ENCODE assay signal across 1 cellular context in the genomic region with DNA sequence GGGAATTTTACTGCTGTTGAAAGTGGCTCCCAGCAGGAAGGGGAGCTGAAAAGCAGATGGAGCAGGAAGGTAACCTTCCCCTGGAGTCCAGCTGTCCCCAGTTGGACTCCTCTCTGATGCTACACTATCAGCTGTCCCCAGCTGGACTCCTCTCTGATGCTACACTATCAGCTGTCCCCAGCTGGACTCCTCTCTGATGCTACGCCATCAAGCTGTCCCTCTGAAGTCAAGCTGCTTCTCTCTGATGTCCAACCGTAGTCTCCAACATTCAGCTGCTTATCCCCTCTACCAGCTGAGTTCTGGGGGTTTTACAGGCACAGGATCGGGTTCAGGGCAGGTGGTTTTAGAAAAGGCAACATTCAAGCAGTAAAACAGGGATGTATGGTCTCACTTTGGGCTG.
TF ChIP-seq lines count a peak whose summit lies in the region.

No MANE protein-coding gene starts in this region.

TF ChIP-seq in K562, 482 proteins besides CTCF, POLR2A, EP300 and RAD21:
- TF ChIP-seq TCF3 (CRISPR knock-in tag; IDR thresholded peaks at IDR 0.05) (peak; percentile 66), TRIM24 (IDR thresholded peaks at IDR 0.05) (peak; percentile 75 to 86), ARID1B (IDR thresholded peaks at IDR 0.05) (peak; percentile 82), MYC (IDR thresholded peaks at IDR 0.05; ENCODE audit: low read depth, low read length) (no peak), MYC (CRISPR knock-in tag; IDR thresholded peaks at IDR 0.05; ENCODE audit: borderline replicate concordance, low read depth) (no peak), NFIC (IDR thresholded peaks at IDR 0.05) (peak; percentile 48), TAL1 (IDR thresholded peaks at IDR 0.05) (peak; percentile 90), NCOR1 (IDR thresholded peaks at IDR 0.05) (peak; percentile 63), TAF9B (IDR thresholded peaks at IDR 0.05; ENCODE audit: partially characterized antibody) (peak; percentile 20), MTA1 (IDR thresholded peaks at IDR 0.05; ENCODE audit: borderline replicate concordance) (no peak), CBFA2T3 (IDR thresholded peaks at IDR 0.05) (peak; percentile 86), CBFA2T2 (conservative IDR thresholded peaks at IDR 0.05) (peak; percentile 86), TEAD4 (IDR thresholded peaks at IDR 0.05; ENCODE audit: low read length) (peak; percentile 57), TEAD4 (CRISPR knock-in tag; IDR thresholded peaks at IDR 0.05; ENCODE audit: borderline replicate concordance) (no peak), MTA2 (IDR thresholded peaks at IDR 0.05; ENCODE audit: low read depth) (peak; percentile 64)
- TF ChIP-seq, protein P1, sequence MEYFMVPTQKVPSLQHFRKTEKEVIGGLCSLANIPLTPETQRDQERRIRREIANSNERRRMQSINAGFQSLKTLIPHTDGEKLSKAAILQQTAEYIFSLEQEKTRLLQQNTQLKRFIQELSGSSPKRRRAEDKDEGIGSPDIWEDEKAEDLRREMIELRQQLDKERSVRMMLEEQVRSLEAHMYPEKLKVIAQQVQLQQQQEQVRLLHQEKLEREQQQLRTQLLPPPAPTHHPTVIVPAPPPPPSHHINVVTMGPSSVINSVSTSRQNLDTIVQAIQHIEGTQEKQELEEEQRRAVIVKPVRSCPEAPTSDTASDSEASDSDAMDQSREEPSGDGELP (CRISPR knock-in tag; IDR thresholded peaks at IDR 0.05; ENCODE audit: borderline replicate concordance): 0 out of 2 replicates have a peak, but pooled peaks have one; percentile 32
- TF ChIP-seq, protein P2, sequence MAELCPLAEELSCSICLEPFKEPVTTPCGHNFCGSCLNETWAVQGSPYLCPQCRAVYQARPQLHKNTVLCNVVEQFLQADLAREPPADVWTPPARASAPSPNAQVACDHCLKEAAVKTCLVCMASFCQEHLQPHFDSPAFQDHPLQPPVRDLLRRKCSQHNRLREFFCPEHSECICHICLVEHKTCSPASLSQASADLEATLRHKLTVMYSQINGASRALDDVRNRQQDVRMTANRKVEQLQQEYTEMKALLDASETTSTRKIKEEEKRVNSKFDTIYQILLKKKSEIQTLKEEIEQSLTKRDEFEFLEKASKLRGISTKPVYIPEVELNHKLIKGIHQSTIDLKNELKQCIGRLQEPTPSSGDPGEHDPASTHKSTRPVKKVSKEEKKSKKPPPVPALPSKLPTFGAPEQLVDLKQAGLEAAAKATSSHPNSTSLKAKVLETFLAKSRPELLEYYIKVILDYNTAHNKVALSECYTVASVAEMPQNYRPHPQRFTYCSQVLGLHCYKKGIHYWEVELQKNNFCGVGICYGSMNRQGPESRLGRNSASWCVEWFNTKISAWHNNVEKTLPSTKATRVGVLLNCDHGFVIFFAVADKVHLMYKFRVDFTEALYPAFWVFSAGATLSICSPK (IDR thresholded peaks at IDR 0.05; ENCODE audit: borderline replicate concordance): no peak
